Comparison of ENCODE assay signal across 10 cellular contexts in genomic region chrX:14496674-14497073, GRCh38. TPM values are rescaled to one million over a fixed set of nuclear protein-coding genes. Genes with fewer than 3 reads are reported as not detected.
A peak's percentile ranks its signal among the peaks of the same experiment; 100 is the strongest.
DNase-seq lines count a peak whose midpoint lies in the region; ATAC-seq and TF ChIP-seq lines count a peak whose summit lies in the region.
"Had no signal": no experiment of that assay in that cellular context is flagged by ENCODE, and none has a peak within 500 bp of the region (broad histone marks: within the 10 kb centered on the region; RNA-seq: fewer than 3 reads in every experiment).

No MANE protein-coding gene starts in this region.

- H3K4me3 ChIP-seq in GM23338 = no peak overlapping the region
- H3K4me3 ChIP-seq: neural progenitor cell had no signal

- H3K27me3 ChIP-seq in GM23338 (ENCODE audit: insufficient read depth) = no peaks in the 10 kb centered on the region
- H3K27me3 ChIP-seq: neural progenitor cell had no signal

- H3K9me3 Mint-ChIP-seq in GM23338 (no peaks in the 10 kb centered on the region), nephron (peaks cover 2% of the 10 kb centered on the region), progenitor cell of endocrine pancreas (ENCODE audit: low read depth) (peaks cover 11% of the 10 kb centered on the region)
- no peaks in the 10 kb centered on the region for H3K9me3 Mint-ChIP-seq in activated CD8-positive, alpha-beta T cell treated with anti-CD3 and anti-CD28 coated beads, Interleukin-2, amount 10 ng/mL, durations not matched to agents 7 days and 5 days (ENCODE audit: insufficient read depth)
- H3K9me3 Mint-ChIP-seq: neural progenitor cell had no signal

- no peaks in the 10 kb centered on the region for H3F3A ChIP-seq in GM23338 (replicated peaks; ENCODE audit: low read depth)

- TF ChIP-seq POLR2A in GM18505 (IDR thresholded peaks at IDR 0.05; ENCODE audit: borderline replicate concordance, extremely low read depth, insufficient read depth, insufficient read length) = no peak

- H3K4me1 Mint-ChIP-seq in GM23338 = no peaks in the 10 kb centered on the region
- peaks cover 18% of the 10 kb centered on the region for H3K4me1 Mint-ChIP-seq in activated CD8-positive, alpha-beta T cell treated with anti-CD3 and anti-CD28 coated beads, Interleukin-2, amount 10 ng/mL, durations not matched to agents 7 days and 5 days (ENCODE audit: low read depth)
- H3K4me1 Mint-ChIP-seq in nephron = peaks cover 19% of the 10 kb centered on the region
- no peaks in the 10 kb centered on the region for H3K4me1 Mint-ChIP-seq in progenitor cell of endocrine pancreas (ENCODE audit: low read depth)
- H3K4me1 Mint-ChIP-seq: neural progenitor cell had no signal

- no peaks in the 10 kb centered on the region for H3K4me1 ChIP-seq in GM23338 (ENCODE audit: insufficient read depth)
- H3K4me1 ChIP-seq: neural progenitor cell had no signal

- no peaks in the 10 kb centered on the region for H3K79me2 ChIP-seq in GM23338 (replicated peaks; ENCODE audit: insufficient read depth)

- DNase-seq in GM23338 (ENCODE audit: low spot score) = no peak
- no peak for DNase-seq in activated CD8-positive, alpha-beta T cell treated with anti-CD3 and anti-CD28 coated beads, Interleukin-2, amount 10 ng/mL, durations not matched to agents 7 days and 5 days
- no peak for DNase-seq in progenitor cell of endocrine pancreas (ENCODE audit: low spot score, unreplicated experiment)
- DNase-seq in posterior vena cava (ENCODE audit: low spot score) = no peak
- no peak for DNase-seq in dermis blood vessel endothelial cell
- DNase-seq in epidermal melanocyte (ENCODE audit: insufficient read length, low spot score) = no peak

- POLR2A ChIA-PET in activated CD8-positive, alpha-beta T cell treated with anti-CD3 and anti-CD28 coated beads, Interleukin-2, amount 10 ng/mL, durations not matched to agents 7 days and 5 days (lab: Charles Lee) = interaction anchor here (0.5 kb wide), 1 partner anchor 32 kb away, joined by 3 read pairs; no protein-coding TSS in a partner anchor

- H3K9me2 ChIP-seq in GM23338 (ENCODE audit: insufficient read depth) = no peaks in the 10 kb centered on the region

- CTCF ChIA-PET in activated CD8-positive, alpha-beta T cell treated with anti-CD3 and anti-CD28 coated beads, Interleukin-2, amount 10 ng/mL, durations not matched to agents 7 days and 5 days (lab: Charles Lee) = interaction anchor here (1.1 to 2.0 kb wide), 3 partner anchors 9 to 746 kb away, joined by 3 to 8 read pairs (median 4); partner anchors contain the start of gene GLRA2

- no peaks in the 10 kb centered on the region for H3K36me3 ChIP-seq in GM23338 (ENCODE audit: insufficient read depth)
- H3K36me3 ChIP-seq: neural progenitor cell had no signal

- ATAC-seq in GM18505 (IDR thresholded peaks at IDR 0.05; ENCODE audit: unreplicated experiment) (peak; percentile 25), GM23338 (no peak)
- ATAC-seq in activated CD8-positive, alpha-beta T cell treated with anti-CD3 and anti-CD28 coated beads, Interleukin-2, amount 10 ng/mL, durations not matched to agents 7 days and 5 days = peak; percentile 31

- TF ChIP-seq CTCF in GM23338 (conservative IDR thresholded peaks at IDR 0.05; ENCODE audit: low read depth in 2 of 2) (no peak), nephron (IDR thresholded peaks at IDR 0.05; ENCODE audit: unreplicated experiment in 3 of 3) (no peak), progenitor cell of endocrine pancreas (IDR thresholded peaks at IDR 0.05; ENCODE audit: unreplicated experiment) (no peak)

- no peak overlapping the region for H3K27ac ChIP-seq in GM23338 (ENCODE audit: low read depth)
- H3K27ac ChIP-seq: neural progenitor cell had no signal

- H4K20me1 ChIP-seq in GM23338 (replicated peaks; ENCODE audit: insufficient read depth) = no peaks in the 10 kb centered on the region

- no peaks in the 10 kb centered on the region for H3K36me3 Mint-ChIP-seq in GM23338 (ENCODE audit: low read depth)
- no peaks in the 10 kb centered on the region for H3K36me3 Mint-ChIP-seq in activated CD8-positive, alpha-beta T cell treated with anti-CD3 and anti-CD28 coated beads, Interleukin-2, amount 10 ng/mL, durations not matched to agents 7 days and 5 days (ENCODE audit: low read depth)
- H3K36me3 Mint-ChIP-seq in nephron (ENCODE audit: low read depth) = no peaks in the 10 kb centered on the region
- H3K36me3 Mint-ChIP-seq in progenitor cell of endocrine pancreas (ENCODE audit: insufficient read depth) = no peaks in the 10 kb centered on the region
- H3K36me3 Mint-ChIP-seq: neural progenitor cell had no signal

- H3K27ac Mint-ChIP-seq in GM23338 = no peak overlapping the region
- H3K27ac Mint-ChIP-seq in activated CD8-positive, alpha-beta T cell treated with anti-CD3 and anti-CD28 coated beads, Interleukin-2, amount 10 ng/mL, durations not matched to agents 7 days and 5 days = peak overlapping the region; percentile 86
- peak overlapping the region in 2 of 3 experiments; percentile 73 to 79 for H3K27ac Mint-ChIP-seq in nephron
- H3K27ac Mint-ChIP-seq in progenitor cell of endocrine pancreas = no peak overlapping the region
- H3K27ac Mint-ChIP-seq: neural progenitor cell had no signal

- no peak overlapping the region for H3K4me3 Mint-ChIP-seq in GM23338
- peak overlapping the region; percentile 73 for H3K4me3 Mint-ChIP-seq in activated CD8-positive, alpha-beta T cell treated with anti-CD3 and anti-CD28 coated beads, Interleukin-2, amount 10 ng/mL, durations not matched to agents 7 days and 5 days
- no peak overlapping the region for H3K4me3 Mint-ChIP-seq in nephron
- no peak overlapping the region for H3K4me3 Mint-ChIP-seq in progenitor cell of endocrine pancreas (ENCODE audit: low read depth)
- H3K4me3 Mint-ChIP-seq: neural progenitor cell had no signal

- H2AFZ ChIP-seq in GM23338 = 0 out of 2 replicates have a peak overlapping the region, but pooled peaks have one; percentile 32
- H2AFZ ChIP-seq: neural progenitor cell had no signal

- intact Hi-C loops in posterior vena cava (cut with DNase I) = no loop called here

- H3K27me3 Mint-ChIP-seq in GM23338 (ENCODE audit: insufficient read depth, low read depth, poor library complexity) (no peaks in the 10 kb centered on the region), nephron (ENCODE audit: low read depth) (no peaks in the 10 kb centered on the region), progenitor cell of endocrine pancreas (no peaks in the 10 kb centered on the region)
- H3K27me3 Mint-ChIP-seq in activated CD8-positive, alpha-beta T cell treated with anti-CD3 and anti-CD28 coated beads, Interleukin-2, amount 10 ng/mL, durations not matched to agents 7 days and 5 days (ENCODE audit: low read depth) = no peaks in the 10 kb centered on the region

- H3K4me2 ChIP-seq in GM23338 = no peak overlapping the region
- H3K4me2 ChIP-seq: neural progenitor cell had no signal

TF ChIP-seq in GM23338, 12 proteins besides CTCF, POLR2A, EP300 and RAD21 (continues in another document):
- no peak for TF ChIP-seq EZH2 (IDR thresholded peaks at IDR 0.05; ENCODE audit: low read depth, unreplicated experiment)
- no peak for TF ChIP-seq POLR2AphosphoS5 (IDR thresholded peaks at IDR 0.05; ENCODE audit: low read depth)
- no peak for TF ChIP-seq NANOG (IDR thresholded peaks at IDR 0.05; ENCODE audit: borderline replicate concordance)
- TF ChIP-seq JUNB (IDR thresholded peaks at IDR 0.05; ENCODE audit: unreplicated experiment) = no peak

RNA-seq across cellular contexts. Expression of gene GLRA2, which starts 32.7 kb away (rescaled TPM):
- not detected in 2 replicates for total RNA-seq in GM23338 (2014; rRNA removed; shearing (Covaris generic))
- polyA plus RNA-seq in GM23338 (2016; fragmentation: Nextera tagmentation; extraction: Ambion mirVana) = not detected in 2 replicates
- not detected for total RNA-seq in activated CD8-positive, alpha-beta T cell treated with anti-CD3 and anti-CD28 coated beads, Interleukin-2, amount 10 ng/mL, durations not matched to agents 7 days and 5 days
- total RNA-seq in progenitor cell of endocrine pancreas = not detected in 2 replicates
- total RNA-seq in posterior vena cava = not detected
- not detected in 2 replicates for total RNA-seq in dermis blood vessel endothelial cell
- total RNA-seq: cardiac septum had no signal

Comparison
In these comparisons a context has a peak if more than half of its experiments do, and no peak if none do; other contexts are left out.
1. H3K27ac Mint-ChIP-seq: peak in activated CD8-positive, alpha-beta T cell treated with anti-CD3 and anti-CD28 coated beads, Interleukin-2, amount 10 ng/mL, durations not matched to agents 7 days and 5 days (single experiment) and nephron (2 of 3); none in GM23338 (single experiment) and progenitor cell of endocrine pancreas (single experiment).